Comparison of ENCODE assay signal across 30 cellular contexts in genomic region chr9:93493949-93494348, GRCh38.
"Had no signal": no experiment of that assay in that cellular context is flagged by ENCODE, and none has a peak within 500 bp of the region (broad histone marks: within the 10 kb centered on the region; RNA-seq: fewer than 3 reads in every experiment).

No MANE protein-coding gene starts in this region.

- H3K36me3 ChIP-seq: neural progenitor cell, uterus had no signal

- ATAC-seq: left cardiac atrium; left ventricle myocardium superior; naive thymus-derived CD4-positive, alpha-beta T cell; stimulated activated naive B cell treated with anti-CD40 and anti-IgM and Interleukin-4, amounts not matched to agents 10 μg/mL and 1 μg/mL and 100 μg/mL, for 72 hours had no signal

- H3K4me2 ChIP-seq: neural progenitor cell had no signal

- H3K4me1 ChIP-seq: prostate gland, uterus had no signal

- H3K27ac ChIP-seq: coronary artery, esophagus squamous epithelium, heart right ventricle, neural progenitor cell, prostate gland, right atrium auricular region, sigmoid colon, spleen, thoracic aorta, tibial nerve, upper lobe of left lung, uterus had no signal

- H3K4me3 Mint-ChIP-seq: memory B cell; naive thymus-derived CD4-positive, alpha-beta T cell; nephron; neural progenitor cell; stimulated activated naive B cell treated with anti-CD40 and anti-IgM and Interleukin-4, amounts not matched to agents 10 μg/mL and 1 μg/mL and 100 μg/mL, for 72 hours; stimulated activated naive CD8-positive, alpha-beta T cell treated with anti-CD3 and anti-CD28 coated beads, Interleukin-15, Interleukin-2, amounts not matched to agents 100 ng/mL and 50 ng/mL, for 24 hours had no signal

- DNase-seq: dermis blood vessel endothelial cell; effector memory CD4-positive, alpha-beta T cell; erythroblast; esophagus squamous epithelium; foreskin melanocyte; glutamatergic neuron; heart right ventricle; hippocampal formation; left cardiac atrium; left ventricle myocardium superior; naive thymus-derived CD4-positive, alpha-beta T cell; sigmoid colon; spleen; stimulated activated CD4-positive, alpha-beta T cell treated with anti-CD3 and anti-CD28 coated beads, Interleukin-15, amount 100 ng/mL, for 24 hours; stimulated activated CD4-positive, alpha-beta T cell treated with anti-CD3 and anti-CD28 coated beads, Interleukin-2, amount 100 ng/mL, for 48 hours; stimulated activated naive B cell treated with anti-CD40 and anti-IgM and Interleukin-4, amounts not matched to agents 10 μg/mL and 1 μg/mL and 100 μg/mL, for 72 hours; upper lobe of left lung; uterus had no signal

- H3K27me3 ChIP-seq: esophagus squamous epithelium, heart right ventricle, neural progenitor cell, right atrium auricular region, sigmoid colon, spleen, tibial nerve, upper lobe of left lung, uterus had no signal

- H3K9me3 ChIP-seq: esophagus squamous epithelium, heart right ventricle, prostate gland, right atrium auricular region, sigmoid colon, spleen, thoracic aorta, tibial nerve, upper lobe of left lung, uterus had no signal

- H3K27ac Mint-ChIP-seq: memory B cell; nephron; neural progenitor cell; stimulated activated naive B cell treated with anti-CD40 and anti-IgM and Interleukin-4, amounts not matched to agents 10 μg/mL and 1 μg/mL and 100 μg/mL, for 72 hours; stimulated activated naive CD8-positive, alpha-beta T cell treated with anti-CD3 and anti-CD28 coated beads, Interleukin-15, Interleukin-2, amounts not matched to agents 100 ng/mL and 50 ng/mL, for 24 hours had no signal

- H3K9ac ChIP-seq: neural progenitor cell had no signal

- H2AFZ ChIP-seq: neural progenitor cell had no signal

- H3K4me3 ChIP-seq: coronary artery, esophagus squamous epithelium, heart right ventricle, lung, neural progenitor cell, prostate gland, right atrium auricular region, sigmoid colon, spleen, thoracic aorta, tibial nerve, upper lobe of left lung, uterus had no signal

- FAIRE-seq: endometrium, islet of Langerhans had no signal

- H3K27me3 Mint-ChIP-seq: memory B cell; naive thymus-derived CD4-positive, alpha-beta T cell; stimulated activated naive B cell treated with anti-CD40 and anti-IgM and Interleukin-4, amounts not matched to agents 10 μg/mL and 1 μg/mL and 100 μg/mL, for 72 hours; stimulated activated naive CD8-positive, alpha-beta T cell treated with anti-CD3 and anti-CD28 coated beads, Interleukin-15, Interleukin-2, amounts not matched to agents 100 ng/mL and 50 ng/mL, for 24 hours had no signal
